ENCODE assay signal across 32 cellular contexts in genomic region chr10:5243521-5243987, GRCh38. TPM values are rescaled to one million over a fixed set of nuclear protein-coding genes. Genes with fewer than 3 reads are reported as not detected.
"Had no signal": no experiment of that assay in that cellular context is flagged by ENCODE, and none has a peak within 500 bp of the region (broad histone marks: within the 10 kb centered on the region; RNA-seq: fewer than 3 reads in every experiment).

No MANE protein-coding gene starts in this region.

- H3K9me3 ChIP-seq: adrenal gland, body of pancreas, breast epithelium, Peyer's patch, SJSA1, SK-N-SH had no signal

- FAIRE-seq: astrocyte, TTC549 had no signal

- H3K9ac ChIP-seq: SK-N-SH had no signal

- H3K27me3 ChIP-seq: adrenal gland, body of pancreas, breast epithelium, Peyer's patch, SJSA1 had no signal

- H3K4me1 ChIP-seq: adrenal gland, body of pancreas, breast epithelium, Peyer's patch, SJSA1 had no signal

- H3K4me3 ChIP-seq: adrenal gland, body of pancreas, breast epithelium, Peyer's patch, SJSA1 had no signal

- H3K27me3 Mint-ChIP-seq: activated T-cell treated with anti-CD3 and anti-CD28 coated beads, Interleukin-2, amount 50 U/mL, for 24 hours had no signal

- H3K4me3 Mint-ChIP-seq: activated CD4-positive, alpha-beta T cell treated with anti-CD3 and anti-CD28 coated beads for 36 hours; activated CD4-positive, alpha-beta T cell treated with anti-CD3 and anti-CD28 coated beads, Interleukin-2, amount 10 ng/mL, durations not matched to agents 7 days and 5 days; activated CD8-positive, alpha-beta T cell treated with anti-CD3 and anti-CD28 coated beads, Interleukin-2, amount 10 ng/mL, durations not matched to agents 7 days and 5 days; activated T-cell treated with anti-CD3 and anti-CD28 coated beads, Interleukin-2, amount 50 U/mL, for 24 hours; T-helper 1 cell treated with Interleukin-12 subunit alpha and Interleukin-12 subunit beta and Interleukin-4 antibody, amounts not matched to agents 30 μg/mL and 1 μg/mL, for 36 hours; T-helper 2 cell treated with Interferon-gamma antibody and Interleukin-4, amounts not matched to agents 5 μg/mL and 100 μg/mL, for 36 hours had no signal

- H3K27ac Mint-ChIP-seq: activated CD4-positive, alpha-beta T cell treated with anti-CD3 and anti-CD28 coated beads for 36 hours; activated CD4-positive, alpha-beta T cell treated with anti-CD3 and anti-CD28 coated beads, Interleukin-2, amount 10 ng/mL, durations not matched to agents 7 days and 5 days; activated CD8-positive, alpha-beta T cell treated with anti-CD3 and anti-CD28 coated beads, Interleukin-2, amount 10 ng/mL, durations not matched to agents 7 days and 5 days; activated naive CD4-positive, alpha-beta T cell treated with anti-CD3 and anti-CD28 coated beads, Interleukin-2, amount 50 U/mL, for 72 hours; activated T-cell treated with anti-CD3 and anti-CD28 coated beads, Interleukin-2, amount 50 U/mL, for 24 hours; activated T-helper 2 cell treated with anti-CD3 and anti-CD28 coated beads, Interferon-gamma antibody, Interleukin-2, Interleukin-4, amounts not matched to agents 10 μg/mL and 5 μg/mL and 100 μg/mL, durations not matched to agents 14 hours and 24 hours and 36 hours; T-helper 1 cell treated with Interleukin-12 subunit alpha and Interleukin-12 subunit beta and Interleukin-4 antibody, amounts not matched to agents 30 μg/mL and 1 μg/mL, for 36 hours; T-helper 2 cell treated with Interferon-gamma antibody and Interleukin-4, amounts not matched to agents 5 μg/mL and 100 μg/mL, for 36 hours had no signal

- H3K4me2 ChIP-seq: SK-N-SH had no signal

- H3K36me3 ChIP-seq: adrenal gland, breast epithelium, Peyer's patch, SJSA1 had no signal

- H3K27ac ChIP-seq: adrenal gland, body of pancreas, breast epithelium, Peyer's patch, SJSA1 had no signal

- ATAC-seq: activated CD4-positive, alpha-beta T cell treated with anti-CD3 and anti-CD28 coated beads for 36 hours; activated CD4-positive, CD25-positive, alpha-beta regulatory T cell treated with anti-CD3 and anti-CD28 coated beads, Interleukin-2, amount 50 U/mL, for 24 hours; activated CD8-positive, alpha-beta T cell treated with anti-CD3 and anti-CD28 coated beads, Interleukin-2, amount 10 ng/mL, durations not matched to agents 7 days and 5 days; activated naive CD4-positive, alpha-beta T cell treated with anti-CD3 and anti-CD28 coated beads, Interleukin-2, amount 50 U/mL, for 72 hours; body of pancreas; PC-3 had no signal

- H3K4me1 Mint-ChIP-seq: activated CD4-positive, alpha-beta T cell treated with anti-CD3 and anti-CD28 coated beads for 36 hours had no signal

- H3K36me3 Mint-ChIP-seq: activated naive CD4-positive, alpha-beta T cell treated with anti-CD3 and anti-CD28 coated beads, Interleukin-2, amount 50 U/mL, for 72 hours had no signal

- DNase-seq: activated CD4-positive, alpha-beta T cell treated with anti-CD3 and anti-CD28 coated beads for 36 hours; activated CD4-positive, alpha-beta T cell treated with anti-CD3 and anti-CD28 coated beads, Interleukin-2, amount 10 ng/mL, durations not matched to agents 7 days and 5 days; activated CD4-positive, alpha-beta T cell treated with anti-CD3 and anti-CD28 coated beads, Interleukin-2, amount 50 U/mL, for 48 hours; activated CD8-positive, alpha-beta T cell treated with anti-CD3 and anti-CD28 coated beads, Interleukin-2, amount 10 ng/mL, durations not matched to agents 7 days and 5 days; activated gamma-delta T cell; activated naive CD4-positive, alpha-beta T cell treated with Interleukin-2 at 50 U/mL for 16 hours; activated T-cell treated with anti-CD3 and anti-CD28 coated beads, Interleukin-2, amount 50 U/mL, for 24 hours; adrenal gland; body of pancreas; NCI-H1105; NCI-H1417 treated with DMSO at 0.1 percent for 48 hours; NCI-H187 treated with DMSO at 0.1 percent for 48 hours; NCI-H2081 treated with DMSO at 0.1 percent for 48 hours; NCI-H345; NCI-H524 treated with DMSO at 0.1 percent for 48 hours; PC-3; Peyer's patch; RPMI8226; SHP77 treated with DMSO at 0.1 percent for 48 hours; SK-N-SH had no signal

RNA-seq across cellular contexts. Expression of gene AKR1C4, which starts 46.9 kb away (rescaled TPM):
- total RNA-seq: activated CD4-positive, alpha-beta T cell treated with anti-CD3 and anti-CD28 coated beads for 36 hours; activated CD4-positive, alpha-beta T cell treated with anti-CD3 and anti-CD28 coated beads, Interleukin-2, amount 10 ng/mL, durations not matched to agents 7 days and 5 days; activated CD8-positive, alpha-beta T cell treated with anti-CD3 and anti-CD28 coated beads, Interleukin-2, amount 10 ng/mL, durations not matched to agents 7 days and 5 days; activated naive CD4-positive, alpha-beta T cell treated with anti-CD3 and anti-CD28 coated beads, Interleukin-2, amount 50 U/mL, for 72 hours; activated T-helper 2 cell treated with anti-CD3 and anti-CD28 coated beads, Interferon-gamma antibody, Interleukin-2, Interleukin-4, amounts not matched to agents 10 μg/mL and 5 μg/mL and 100 μg/mL, durations not matched to agents 14 hours and 24 hours and 36 hours; adrenal gland; astrocyte; breast epithelium; cardiac septum; M059J; NCI-H460; PC-3; SJSA1 had no signal
- polyA plus RNA-seq: SK-N-SH had no signal

RNA-seq across cellular contexts. Expression of gene AKR1C8, which starts 58.6 kb away (rescaled TPM):
- total RNA-seq: activated CD4-positive, alpha-beta T cell treated with anti-CD3 and anti-CD28 coated beads for 36 hours; activated T-helper 2 cell treated with anti-CD3 and anti-CD28 coated beads, Interferon-gamma antibody, Interleukin-2, Interleukin-4, amounts not matched to agents 10 μg/mL and 5 μg/mL and 100 μg/mL, durations not matched to agents 14 hours and 24 hours and 36 hours; adrenal gland; astrocyte; body of pancreas; M059J; PC-3 had no signal
- polyA plus RNA-seq: adrenal gland, SK-N-SH had no signal
